Comparison of ENCODE assay signal across 1 cellular context in the genomic region with DNA sequence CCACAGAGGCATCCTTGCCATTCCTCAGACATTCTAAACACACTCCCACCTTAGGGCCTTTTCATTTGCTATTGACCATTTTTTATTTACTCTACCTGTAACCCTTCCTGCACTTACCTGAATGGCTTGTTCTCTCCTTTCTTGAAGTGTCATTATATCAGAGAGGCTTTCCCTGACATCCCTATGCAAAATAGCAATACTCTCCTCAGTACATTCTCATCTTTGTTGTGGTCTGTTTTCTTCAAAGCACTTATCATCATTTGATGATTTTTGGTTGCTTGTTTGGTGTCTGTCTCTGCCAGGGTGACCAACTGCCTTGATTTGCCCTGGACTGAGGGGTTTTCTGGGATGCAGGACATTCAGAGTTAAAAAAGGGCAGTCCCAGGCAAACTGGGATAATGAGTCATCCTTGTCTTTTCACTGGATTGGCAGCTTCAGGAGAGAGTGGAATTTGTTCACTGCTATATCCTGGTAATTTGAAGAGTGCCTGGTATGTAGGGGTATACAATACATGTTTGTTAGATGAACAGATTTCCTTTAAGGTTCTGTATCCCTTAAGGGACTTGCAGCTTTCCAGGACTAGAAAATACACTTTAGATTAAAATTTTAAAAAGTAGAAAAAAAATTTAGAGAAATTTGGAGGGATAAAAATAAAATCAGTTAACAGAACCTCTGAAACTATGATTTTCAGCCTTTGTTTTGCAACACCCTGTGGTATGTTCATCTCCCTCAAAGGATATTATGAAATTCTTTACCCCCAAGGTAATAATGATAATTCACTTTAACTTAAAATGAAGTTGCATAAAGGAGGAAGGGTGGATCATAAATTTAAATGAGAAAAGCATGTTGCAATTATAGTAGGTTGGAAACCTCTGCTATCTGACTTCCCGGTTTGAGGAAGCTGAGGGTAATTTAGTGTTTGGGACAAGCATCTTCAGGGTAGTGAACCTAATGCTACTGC.
TF ChIP-seq lines count a peak whose summit lies in the region.

No MANE protein-coding gene starts in this region.

TF ChIP-seq in SK-N-SH, 30 proteins besides CTCF, POLR2A, EP300 and RAD21 (continued from another document):
- TF ChIP-seq, protein P1, sequence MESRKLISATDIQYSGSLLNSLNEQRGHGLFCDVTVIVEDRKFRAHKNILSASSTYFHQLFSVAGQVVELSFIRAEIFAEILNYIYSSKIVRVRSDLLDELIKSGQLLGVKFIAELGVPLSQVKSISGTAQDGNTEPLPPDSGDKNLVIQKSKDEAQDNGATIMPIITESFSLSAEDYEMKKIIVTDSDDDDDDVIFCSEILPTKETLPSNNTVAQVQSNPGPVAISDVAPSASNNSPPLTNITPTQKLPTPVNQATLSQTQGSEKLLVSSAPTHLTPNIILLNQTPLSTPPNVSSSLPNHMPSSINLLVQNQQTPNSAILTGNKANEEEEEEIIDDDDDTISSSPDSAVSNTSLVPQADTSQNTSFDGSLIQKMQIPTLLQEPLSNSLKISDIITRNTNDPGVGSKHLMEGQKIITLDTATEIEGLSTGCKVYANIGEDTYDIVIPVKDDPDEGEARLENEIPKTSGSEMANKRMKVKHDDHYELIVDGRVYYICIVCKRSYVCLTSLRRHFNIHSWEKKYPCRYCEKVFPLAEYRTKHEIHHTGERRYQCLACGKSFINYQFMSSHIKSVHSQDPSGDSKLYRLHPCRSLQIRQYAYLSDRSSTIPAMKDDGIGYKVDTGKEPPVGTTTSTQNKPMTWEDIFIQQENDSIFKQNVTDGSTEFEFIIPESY (IDR thresholded peaks at IDR 0.05; ENCODE audit: borderline replicate concordance, low read depth), result no peak
- TF ChIP-seq FOSL2 (IDR thresholded peaks at IDR 0.05; ENCODE audit: borderline replicate concordance, low read depth) (peak; percentile 93), TCF12 (IDR thresholded peaks at IDR 0.05) (peak; percentile 55; the same call in 1 of the 2 replicates)
- TF ChIP-seq, protein P2, sequence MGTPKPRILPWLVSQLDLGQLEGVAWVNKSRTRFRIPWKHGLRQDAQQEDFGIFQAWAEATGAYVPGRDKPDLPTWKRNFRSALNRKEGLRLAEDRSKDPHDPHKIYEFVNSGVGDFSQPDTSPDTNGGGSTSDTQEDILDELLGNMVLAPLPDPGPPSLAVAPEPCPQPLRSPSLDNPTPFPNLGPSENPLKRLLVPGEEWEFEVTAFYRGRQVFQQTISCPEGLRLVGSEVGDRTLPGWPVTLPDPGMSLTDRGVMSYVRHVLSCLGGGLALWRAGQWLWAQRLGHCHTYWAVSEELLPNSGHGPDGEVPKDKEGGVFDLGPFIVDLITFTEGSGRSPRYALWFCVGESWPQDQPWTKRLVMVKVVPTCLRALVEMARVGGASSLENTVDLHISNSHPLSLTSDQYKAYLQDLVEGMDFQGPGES (IDR thresholded peaks at IDR 0.05; ENCODE audit: low read depth, low read length), result no peak
